Comparison of ENCODE assay signal across 12 cellular contexts in the genomic region with DNA sequence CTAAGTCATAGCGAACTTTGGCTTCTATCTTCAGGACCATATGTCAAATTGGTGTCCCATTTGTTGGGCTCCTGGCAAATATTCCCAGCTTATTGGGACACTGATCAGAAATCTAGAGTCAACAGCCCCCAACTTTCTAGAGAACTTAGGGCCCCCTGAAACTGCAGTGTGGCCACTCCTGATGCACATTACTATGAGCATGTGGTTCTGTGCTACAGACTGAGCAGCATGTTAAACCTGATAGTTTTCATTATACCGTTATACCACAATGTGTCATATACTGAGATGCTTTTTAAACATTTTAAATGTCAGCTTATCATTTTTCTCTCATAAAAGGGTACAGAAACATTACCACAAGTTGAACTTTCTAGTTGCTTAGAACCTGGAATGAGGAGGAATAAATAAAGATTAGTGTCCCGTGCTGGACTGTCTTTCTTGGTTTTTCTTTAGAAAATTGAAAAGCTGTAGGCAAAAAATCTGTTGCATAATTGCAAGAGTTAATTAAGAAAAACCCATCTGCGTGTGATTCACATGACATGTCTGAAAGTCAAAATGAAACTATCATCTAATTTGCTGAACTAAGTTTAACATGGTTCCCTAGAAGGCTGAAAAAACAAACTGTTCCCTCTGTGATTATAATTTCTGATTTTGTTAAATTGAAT. TPM values are rescaled to one million over a fixed set of nuclear protein-coding genes. Genes with fewer than 3 reads are reported as not detected.
DNase-seq lines count a peak whose midpoint lies in the region; ATAC-seq and FAIRE-seq lines count a peak whose summit lies in the region.
"Had no signal": no experiment of that assay in that cellular context is flagged by ENCODE, and none has a peak within 500 bp of the region (broad histone marks: within the 10 kb centered on the region; RNA-seq: fewer than 3 reads in every experiment).

No MANE protein-coding gene starts in this region.

- ATAC-seq in GM19035 (IDR thresholded peaks at IDR 0.05; ENCODE audit: unreplicated experiment) (peak; percentile 33), HG03060 (IDR thresholded peaks at IDR 0.05; ENCODE audit: low read depth, unreplicated experiment) (peak; percentile 28)
- peak; percentile 59 for ATAC-seq in activated CD8-positive, alpha-beta T cell treated with anti-CD3 and anti-CD28 coated beads, Interleukin-2, amount 10 ng/mL, durations not matched to agents 7 days and 5 days

- H3K4me1 Mint-ChIP-seq in activated CD8-positive, alpha-beta T cell treated with anti-CD3 and anti-CD28 coated beads, Interleukin-2, amount 10 ng/mL, durations not matched to agents 7 days and 5 days (ENCODE audit: low read depth): peaks cover 35% of the 10 kb centered on the region

- CTCF ChIA-PET in activated CD8-positive, alpha-beta T cell treated with anti-CD3 and anti-CD28 coated beads, Interleukin-2, amount 10 ng/mL, durations not matched to agents 7 days and 5 days (lab: Charles Lee): interaction anchor here (1.0 to 3.2 kb wide), 7 partner anchors 10 to 190 kb away, joined by 3 to 14 read pairs (median 5); partner anchors contain the start of gene CTSC

- H3K79me2 ChIP-seq in ACC112 (ENCODE audit: control insufficient read depth, insufficient read depth, low read length, unreplicated experiment): no peaks in the 10 kb centered on the region

- H2AFZ ChIP-seq in ACC112 (ENCODE audit: low read length, unreplicated experiment): no peak overlapping the region

- no peak for FAIRE-seq in urothelium cell line (lab: Jason Lieb, UNC)
- FAIRE-seq: endometrium had no signal

- H3K4me1 ChIP-seq in ACC112 (ENCODE audit: control insufficient read depth, insufficient read depth, low read length, unreplicated experiment): peaks cover 14% of the 10 kb centered on the region
- H3K4me1 ChIP-seq: right atrium auricular region had no signal

- no peaks in the 10 kb centered on the region for H3K9me3 Mint-ChIP-seq in activated CD8-positive, alpha-beta T cell treated with anti-CD3 and anti-CD28 coated beads, Interleukin-2, amount 10 ng/mL, durations not matched to agents 7 days and 5 days (ENCODE audit: insufficient read depth)

- no peaks in the 10 kb centered on the region for H3K27me3 Mint-ChIP-seq in activated CD8-positive, alpha-beta T cell treated with anti-CD3 and anti-CD28 coated beads, Interleukin-2, amount 10 ng/mL, durations not matched to agents 7 days and 5 days (ENCODE audit: low read depth)

- POLR2A ChIA-PET in activated CD8-positive, alpha-beta T cell treated with anti-CD3 and anti-CD28 coated beads, Interleukin-2, amount 10 ng/mL, durations not matched to agents 7 days and 5 days (lab: Charles Lee): interaction anchor here (0.7 to 6.3 kb wide), 2 partner anchors 17 to 64 kb away, joined by 4 to 48 read pairs; partner anchors contain the start of gene CTSC

- DNase-seq in activated CD8-positive, alpha-beta T cell treated with anti-CD3 and anti-CD28 coated beads, Interleukin-2, amount 10 ng/mL, durations not matched to agents 7 days and 5 days: no peak
- DNase-seq in DMS153 treated with DMSO at 0.1 percent for 48 hours (lab: John Stamatoyannopoulos, UW; ENCODE audit: unreplicated experiment) (no peak), NCI-H2227 (lab: John Stamatoyannopoulos, UW; ENCODE audit: unreplicated experiment) (no peak), activated gamma-delta T cell (lab: John Stamatoyannopoulos, UW) (no peak), urothelium cell line (ENCODE audit: low spot score) (no peak)
- DNase-seq: activated naive CD4-positive, alpha-beta T cell; NCI-H526 had no signal

- peak overlapping the region; percentile 51 for H3K4me3 Mint-ChIP-seq in activated CD8-positive, alpha-beta T cell treated with anti-CD3 and anti-CD28 coated beads, Interleukin-2, amount 10 ng/mL, durations not matched to agents 7 days and 5 days

- 0 out of 2 replicates have a peak overlapping the region, but pooled peaks have one; percentile 20 for H3K4me3 ChIP-seq in ACC112 (ENCODE audit: low read depth, low read length)
- H3K4me3 ChIP-seq: right atrium auricular region had no signal

- H3K36me3 ChIP-seq in ACC112 (ENCODE audit: insufficient read depth, low read length): no peaks in the 10 kb centered on the region
- H3K36me3 ChIP-seq: right atrium auricular region had no signal

- peak overlapping the region; percentile 37 for H3K27ac Mint-ChIP-seq in activated CD8-positive, alpha-beta T cell treated with anti-CD3 and anti-CD28 coated beads, Interleukin-2, amount 10 ng/mL, durations not matched to agents 7 days and 5 days

- H3K27me3 ChIP-seq in ACC112 (ENCODE audit: insufficient read depth, low read length): no peaks in the 10 kb centered on the region

- peaks cover 3% of the 10 kb centered on the region for H3K36me3 Mint-ChIP-seq in activated CD8-positive, alpha-beta T cell treated with anti-CD3 and anti-CD28 coated beads, Interleukin-2, amount 10 ng/mL, durations not matched to agents 7 days and 5 days (ENCODE audit: low read depth)

- H3K27ac ChIP-seq in ACC112 (ENCODE audit: low read depth, low read length): no peak overlapping the region
- H3K27ac ChIP-seq: right atrium auricular region had no signal

RNA-seq across cellular contexts. Expression of gene CTSC, which starts 16.4 kb away (rescaled TPM):
- 100 to 1,000 TPM; 211 to 219 TPM for total RNA-seq in activated CD8-positive, alpha-beta T cell treated with anti-CD3 and anti-CD28 coated beads, Interleukin-2, amount 10 ng/mL, durations not matched to agents 7 days and 5 days
